Comparison of ENCODE assay signal across 1 cellular context in genomic region chr20:9093203-9093962, GRCh38.
TF ChIP-seq lines count a peak whose summit lies in the region.

No MANE protein-coding gene starts in this region.

TF ChIP-seq in A549, 52 proteins besides CTCF, POLR2A, EP300 and RAD21 (continued from another document):
- TF ChIP-seq BCL3 (IDR thresholded peaks at IDR 0.05) (no peak), FOXS1 (CRISPR knock-in tag; IDR thresholded peaks at IDR 0.05) (no peak)
